ENCODE assay signal across 1 cellular context in genomic region chr3:51967384-51968174, GRCh38.
TF ChIP-seq lines count a peak whose summit lies in the region.

PCBP4 (minus strand) TSS chr3:51967454; CDS start chr3:51961240, 6,214 bp downstream.

TF ChIP-seq in HepG2, 621 proteins besides CTCF, POLR2A, EP300 and RAD21 (continued from another document and continues in another):
- TF ChIP-seq, protein P1, sequence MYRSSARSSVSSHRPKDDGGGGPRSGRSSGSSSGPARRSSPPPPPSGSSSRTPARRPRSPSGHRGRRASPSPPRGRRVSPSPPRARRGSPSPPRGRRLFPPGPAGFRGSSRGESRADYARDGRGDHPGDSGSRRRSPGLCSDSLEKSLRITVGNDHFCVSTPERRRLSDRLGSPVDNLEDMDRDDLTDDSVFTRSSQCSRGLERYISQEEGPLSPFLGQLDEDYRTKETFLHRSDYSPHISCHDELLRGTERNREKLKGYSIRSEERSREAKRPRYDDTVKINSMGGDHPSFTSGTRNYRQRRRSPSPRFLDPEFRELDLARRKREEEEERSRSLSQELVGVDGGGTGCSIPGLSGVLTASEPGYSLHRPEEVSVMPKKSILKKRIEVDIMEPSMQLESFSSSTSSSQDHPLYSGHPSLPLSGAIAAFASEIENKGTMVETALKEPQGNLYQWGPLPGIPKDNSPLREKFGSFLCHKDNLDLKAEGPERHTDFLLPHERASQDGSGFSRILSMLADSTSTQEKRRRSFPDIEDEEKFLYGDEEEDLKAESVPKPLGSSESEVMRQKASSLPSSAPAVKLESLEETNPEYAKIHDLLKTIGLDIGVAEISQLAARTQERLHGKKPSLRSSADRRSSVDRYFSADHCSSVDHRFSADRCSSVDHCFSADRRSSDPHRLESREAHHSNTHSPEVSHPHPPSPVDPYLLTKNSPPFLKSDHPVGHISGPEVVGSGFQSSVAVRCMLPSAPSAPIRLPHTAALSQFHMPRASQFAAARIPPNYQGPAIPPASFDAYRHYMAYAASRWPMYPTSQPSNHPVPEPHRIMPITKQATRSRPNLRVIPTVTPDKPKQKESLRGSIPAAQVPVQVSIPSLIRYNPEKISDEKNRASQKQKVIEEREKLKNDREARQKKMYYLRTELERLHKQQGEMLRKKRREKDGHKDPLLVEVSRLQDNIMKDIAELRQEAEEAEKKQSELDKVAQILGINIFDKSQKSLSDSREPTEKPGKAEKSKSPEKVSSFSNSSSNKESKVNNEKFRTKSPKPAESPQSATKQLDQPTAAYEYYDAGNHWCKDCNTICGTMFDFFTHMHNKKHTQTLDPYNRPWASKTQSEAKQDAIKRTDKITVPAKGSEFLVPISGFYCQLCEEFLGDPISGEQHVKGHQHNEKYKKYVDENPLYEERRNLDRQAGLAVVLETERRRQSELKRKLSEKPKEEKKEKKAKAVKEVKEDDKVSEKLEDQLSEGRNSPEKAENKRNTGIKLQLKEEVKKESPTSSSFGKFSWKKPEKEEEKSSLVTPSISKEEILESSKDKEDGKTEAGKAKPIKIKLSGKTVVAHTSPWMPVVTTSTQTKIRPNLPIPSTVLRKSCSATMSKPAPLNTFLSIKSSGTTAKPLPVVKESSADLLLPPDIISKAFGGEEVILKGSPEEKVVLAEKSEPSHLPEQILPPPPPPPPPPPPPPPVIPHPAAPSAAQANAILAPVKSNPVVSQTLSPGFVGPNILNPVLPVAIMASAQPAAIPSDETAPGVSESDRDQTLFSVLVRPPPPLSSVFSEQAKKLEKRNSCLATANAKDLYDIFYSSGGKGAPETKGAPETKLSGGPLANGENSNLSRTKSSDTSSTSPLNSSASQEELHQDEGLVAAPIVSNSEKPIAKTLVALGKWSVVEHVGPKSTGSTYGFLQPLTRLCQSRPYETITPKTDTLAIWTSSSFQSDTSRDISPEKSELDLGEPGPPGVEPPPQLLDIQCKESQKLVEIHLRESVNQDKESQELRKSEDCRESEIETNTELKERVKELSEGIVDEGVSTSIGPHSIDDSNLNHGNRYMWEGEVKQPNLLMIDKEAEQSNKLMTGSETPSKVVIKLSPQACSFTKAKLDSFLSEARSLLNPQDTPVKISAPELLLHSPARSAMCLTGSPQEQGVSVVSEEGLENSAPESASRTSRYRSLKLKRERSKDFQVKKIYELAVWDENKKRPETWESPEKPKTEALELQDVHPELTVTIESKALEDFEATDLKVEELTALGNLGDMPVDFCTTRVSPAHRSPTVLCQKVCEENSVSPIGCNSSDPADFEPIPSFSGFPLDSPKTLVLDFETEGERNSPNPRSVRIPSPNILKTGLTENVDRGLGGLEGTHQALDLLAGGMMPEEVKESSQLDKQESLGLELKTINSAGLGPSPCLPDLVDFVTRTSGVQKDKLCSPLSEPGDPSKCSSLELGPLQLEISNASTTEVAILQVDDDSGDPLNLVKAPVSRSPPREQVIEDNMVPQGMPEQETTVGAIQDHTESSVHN (CRISPR knock-in tag; IDR thresholded peaks at IDR 0.05): no peak
- TF ChIP-seq, protein P2, sequence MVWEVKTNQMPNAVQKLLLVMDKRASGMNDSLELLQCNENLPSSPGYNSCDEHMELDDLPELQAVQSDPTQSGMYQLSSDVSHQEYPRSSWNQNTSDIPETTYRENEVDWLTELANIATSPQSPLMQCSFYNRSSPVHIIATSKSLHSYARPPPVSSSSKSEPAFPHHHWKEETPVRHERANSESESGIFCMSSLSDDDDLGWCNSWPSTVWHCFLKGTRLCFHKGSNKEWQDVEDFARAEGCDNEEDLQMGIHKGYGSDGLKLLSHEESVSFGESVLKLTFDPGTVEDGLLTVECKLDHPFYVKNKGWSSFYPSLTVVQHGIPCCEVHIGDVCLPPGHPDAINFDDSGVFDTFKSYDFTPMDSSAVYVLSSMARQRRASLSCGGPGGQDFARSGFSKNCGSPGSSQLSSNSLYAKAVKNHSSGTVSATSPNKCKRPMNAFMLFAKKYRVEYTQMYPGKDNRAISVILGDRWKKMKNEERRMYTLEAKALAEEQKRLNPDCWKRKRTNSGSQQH (CRISPR knock-in tag; IDR thresholded peaks at IDR 0.05; ENCODE audit: low read depth): peak; percentile 24; the same call in 1 of the 2 replicates
- TF ChIP-seq PLRG1 (conservative IDR thresholded peaks at IDR 0.05) (no peak), ZNF768 (CRISPR knock-in tag; IDR thresholded peaks at IDR 0.05) (peak; percentile 54; the same call in 1 of the 2 replicates), ZNF766 (CRISPR knock-in tag; IDR thresholded peaks at IDR 0.05; ENCODE audit: borderline replicate concordance) (no peak), ETV6 (CRISPR knock-in tag; conservative IDR thresholded peaks at IDR 0.05) (peak; percentile 33; the same call in 1 of the 2 replicates), ZMAT3 (CRISPR knock-in tag; conservative IDR thresholded peaks at IDR 0.05) (no peak), HIC2 (CRISPR knock-in tag; IDR thresholded peaks at IDR 0.05; ENCODE audit: low read depth) (no peak), ZEB1 (IDR thresholded peaks at IDR 0.05; ENCODE audit: insufficient replicate concordance, low read depth) (no peak), NR3C1 (CRISPR knock-in tag; IDR thresholded peaks at IDR 0.05) (no peak), SP2 (CRISPR knock-in tag; IDR thresholded peaks at IDR 0.05) (peak; percentile 7; the same call in 1 of the 2 replicates), MTERF4 (CRISPR knock-in tag; IDR thresholded peaks at IDR 0.05) (0 out of 2 replicates have a peak, but pooled peaks have one; percentile 52), ZNF235 (CRISPR knock-in tag; IDR thresholded peaks at IDR 0.05; ENCODE audit: borderline replicate concordance) (no peak), ZNF709 (CRISPR knock-in tag; IDR thresholded peaks at IDR 0.05) (0 out of 2 replicates have a peak, but pooled peaks have one; percentile 4), CHD2 (IDR thresholded peaks at IDR 0.05; ENCODE audit: low read depth, low read length) (no peak), IKZF4 (CRISPR knock-in tag; IDR thresholded peaks at IDR 0.05; ENCODE audit: borderline replicate concordance, low read depth, not compliant biosample characterization) (peak; percentile 64), TSC22D2 (CRISPR knock-in tag; IDR thresholded peaks at IDR 0.05; ENCODE audit: borderline replicate concordance) (no peak), PAF1 (CRISPR knock-in tag; IDR thresholded peaks at IDR 0.05) (0 out of 2 replicates have a peak, but pooled peaks have one; percentile 32), ZFP36 (IDR thresholded peaks at IDR 0.05; ENCODE audit: borderline replicate concordance, low read depth, low read length, partially characterized antibody) (no peak), KMT2B (CRISPR knock-in tag; IDR thresholded peaks at IDR 0.05) (no peak), ZNF331 (CRISPR knock-in tag; IDR thresholded peaks at IDR 0.05) (no peak), TAF1 (CRISPR knock-in tag; IDR thresholded peaks at IDR 0.05) (no peak; the same call in 1 of the 2 replicates), ZNF607 (CRISPR knock-in tag; IDR thresholded peaks at IDR 0.05; ENCODE audit: borderline replicate concordance) (no peak), HNRNPH1 (optimal IDR thresholded peaks at IDR 0.05; ENCODE audit: low read depth, low read length) (no peak), ZNF225 (CRISPR knock-in tag; IDR thresholded peaks at IDR 0.05) (0 out of 2 replicates have a peak, but pooled peaks have one; percentile 56), ZNF430 (CRISPR knock-in tag; IDR thresholded peaks at IDR 0.05) (peak; percentile 45; the same call in 1 of the 2 replicates), ZNF562 (CRISPR knock-in tag; IDR thresholded peaks at IDR 0.05; ENCODE audit: borderline replicate concordance) (no peak), AKAP8 (CRISPR knock-in tag; IDR thresholded peaks at IDR 0.05) (peak; percentile 93), NFKB2 (CRISPR knock-in tag; IDR thresholded peaks at IDR 0.05; ENCODE audit: borderline replicate concordance) (0 out of 2 replicates have a peak, but pooled peaks have one; percentile 51)
- TF ChIP-seq, protein P3, sequence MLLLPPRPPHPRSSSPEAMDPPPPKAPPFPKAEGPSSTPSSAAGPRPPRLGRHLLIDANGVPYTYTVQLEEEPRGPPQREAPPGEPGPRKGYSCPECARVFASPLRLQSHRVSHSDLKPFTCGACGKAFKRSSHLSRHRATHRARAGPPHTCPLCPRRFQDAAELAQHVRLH (CRISPR knock-in tag; IDR thresholded peaks at IDR 0.05; ENCODE audit: borderline replicate concordance, low read depth): 0 out of 2 replicates have a peak, but pooled peaks have one; percentile 48
- TF ChIP-seq, protein P4, sequence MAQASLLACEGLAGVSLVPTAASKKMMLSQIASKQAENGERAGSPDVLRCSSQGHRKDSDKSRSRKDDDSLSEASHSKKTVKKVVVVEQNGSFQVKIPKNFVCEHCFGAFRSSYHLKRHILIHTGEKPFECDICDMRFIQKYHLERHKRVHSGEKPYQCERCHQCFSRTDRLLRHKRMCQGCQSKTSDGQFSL (CRISPR knock-in tag; IDR thresholded peaks at IDR 0.05): peak; percentile 75
- TF ChIP-seq, protein P5, sequence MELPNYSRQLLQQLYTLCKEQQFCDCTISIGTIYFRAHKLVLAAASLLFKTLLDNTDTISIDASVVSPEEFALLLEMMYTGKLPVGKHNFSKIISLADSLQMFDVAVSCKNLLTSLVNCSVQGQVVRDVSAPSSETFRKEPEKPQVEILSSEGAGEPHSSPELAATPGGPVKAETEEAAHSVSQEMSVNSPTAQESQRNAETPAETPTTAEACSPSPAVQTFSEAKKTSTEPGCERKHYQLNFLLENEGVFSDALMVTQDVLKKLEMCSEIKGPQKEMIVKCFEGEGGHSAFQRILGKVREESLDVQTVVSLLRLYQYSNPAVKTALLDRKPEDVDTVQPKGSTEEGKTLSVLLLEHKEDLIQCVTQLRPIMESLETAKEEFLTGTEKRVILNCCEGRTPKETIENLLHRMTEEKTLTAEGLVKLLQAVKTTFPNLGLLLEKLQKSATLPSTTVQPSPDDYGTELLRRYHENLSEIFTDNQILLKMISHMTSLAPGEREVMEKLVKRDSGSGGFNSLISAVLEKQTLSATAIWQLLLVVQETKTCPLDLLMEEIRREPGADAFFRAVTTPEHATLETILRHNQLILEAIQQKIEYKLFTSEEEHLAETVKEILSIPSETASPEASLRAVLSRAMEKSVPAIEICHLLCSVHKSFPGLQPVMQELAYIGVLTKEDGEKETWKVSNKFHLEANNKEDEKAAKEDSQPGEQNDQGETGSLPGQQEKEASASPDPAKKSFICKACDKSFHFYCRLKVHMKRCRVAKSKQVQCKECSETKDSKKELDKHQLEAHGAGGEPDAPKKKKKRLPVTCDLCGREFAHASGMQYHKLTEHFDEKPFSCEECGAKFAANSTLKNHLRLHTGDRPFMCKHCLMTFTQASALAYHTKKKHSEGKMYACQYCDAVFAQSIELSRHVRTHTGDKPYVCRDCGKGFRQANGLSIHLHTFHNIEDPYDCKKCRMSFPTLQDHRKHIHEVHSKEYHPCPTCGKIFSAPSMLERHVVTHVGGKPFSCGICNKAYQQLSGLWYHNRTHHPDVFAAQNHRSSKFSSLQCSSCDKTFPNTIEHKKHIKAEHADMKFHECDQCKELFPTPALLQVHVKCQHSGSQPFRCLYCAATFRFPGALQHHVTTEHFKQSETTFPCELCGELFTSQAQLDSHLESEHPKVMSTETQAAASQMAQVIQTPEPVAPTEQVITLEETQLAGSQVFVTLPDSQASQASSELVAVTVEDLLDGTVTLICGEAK (IDR thresholded peaks at IDR 0.05): no peak
- TF ChIP-seq, protein P5 (CRISPR knock-in tag; IDR thresholded peaks at IDR 0.05): no peak
